ENCODE assay signal across 9 cellular contexts in genomic region chr20:57596998-57597939, GRCh38. TPM values are rescaled to one million over a fixed set of nuclear protein-coding genes. Genes with fewer than 3 reads are reported as not detected.
DNase-seq lines count a peak whose midpoint lies in the region; FAIRE-seq and TF ChIP-seq lines count a peak whose summit lies in the region.
"Had no signal": no experiment of that assay in that cellular context is flagged by ENCODE, and none has a peak within 500 bp of the region (broad histone marks: within the 10 kb centered on the region; RNA-seq: fewer than 3 reads in every experiment).

No MANE protein-coding gene starts in this region.

- 21 to 39% (median 23%) methylated on average over 22 to 39 of the region's 39 CpGs for WGBS in spleen, 5 donors

- no peak overlapping the region for H3K27ac Mint-ChIP-seq in T-helper 2 cell treated with Interferon-gamma antibody and Interleukin-4, amounts not matched to agents 5 μg/mL and 100 μg/mL, for 36 hours

- H3K4me1 ChIP-seq in KMS-11 (ENCODE audit: low read depth, poor library complexity, severe bottlenecking) (peaks cover 16% of the 10 kb centered on the region), spleen (peaks cover 0 to 44% (median 20%) of the 10 kb centered on the region in 6 donors)

- no peaks in the 10 kb centered on the region for H3K9me3 Mint-ChIP-seq in T-helper 2 cell treated with Interferon-gamma antibody and Interleukin-4, amounts not matched to agents 5 μg/mL and 100 μg/mL, for 36 hours

- no peak overlapping the region for H3K4me3 Mint-ChIP-seq in T-helper 2 cell treated with Interferon-gamma antibody and Interleukin-4, amounts not matched to agents 5 μg/mL and 100 μg/mL, for 36 hours

- no peak overlapping the region for H3K9ac ChIP-seq in KMS-11

- H3K36me3 ChIP-seq in KMS-11 (ENCODE audit: insufficient read depth) (no peaks in the 10 kb centered on the region), spleen (no peaks in the 10 kb centered on the region)

- TF ChIP-seq CTCF in KMS-11 (conservative IDR thresholded peaks at IDR 0.05; ENCODE audit: low read depth, low read length) (peak; percentile 93), spleen (IDR thresholded peaks at IDR 0.05 in 8 of 11, conservative IDR thresholded peaks at IDR 0.05 in 3 of 11) (peak; percentile 73 to 98 (median 95))

- FAIRE-seq in GM12891 (lab: Jason Lieb, UNC): peak; percentile 50

- peaks cover 6% of the 10 kb centered on the region for H3K4me1 Mint-ChIP-seq in T-helper 2 cell treated with Interferon-gamma antibody and Interleukin-4, amounts not matched to agents 5 μg/mL and 100 μg/mL, for 36 hours (ENCODE audit: low read depth)

- H3K27ac ChIP-seq in KMS-11: no peak overlapping the region
- no peak overlapping the region for H3K27ac ChIP-seq in spleen
- H3K27ac ChIP-seq: skin epidermis had no signal

- no peaks in the 10 kb centered on the region for H4K20me1 ChIP-seq in KMS-11 (ENCODE audit: insufficient read depth)

- no peaks in the 10 kb centered on the region for H3K9me3 ChIP-seq in spleen

- peak overlapping the region; percentile 49 for H3K4me2 ChIP-seq in KMS-11

- H3K4me3 ChIP-seq in KMS-11 (IDR thresholded peaks at IDR 0.05; ENCODE audit: insufficient read depth, low read depth, low read length): no peak overlapping the region
- peak overlapping the region in 3 of 8 donors; percentile 7 to 55 (median 18) for H3K4me3 ChIP-seq in spleen
- H3K4me3 ChIP-seq: skin epidermis had no signal

- intact Hi-C loops in spleen (cut with DNase I; ENCODE audit: low total_unique reads): loop anchor here (2.0 to 10.0 kb wide), 2 partner anchors 578 to 614 kb away; no protein-coding TSS in a partner anchor

- peak; percentile 94 for DNase-seq in 8988T
- peak; percentile 93 for DNase-seq in GM12891 (ENCODE audit: insufficient read length, low spot score)
- DNase-seq in T-helper 2 cell treated with Interferon-gamma antibody and Interleukin-4, amounts not matched to agents 5 μg/mL and 100 μg/mL, for 36 hours (ENCODE audit: low spot score): peak; percentile 70
- peak in 35 of 56 donors; percentile 3 to 81 (median 31) for DNase-seq in amygdala (lab: John Stamatoyannopoulos, UW)
- DNase-seq in hepatic stellate cell (ENCODE audit: low spot score): peak; percentile 78
- DNase-seq in spleen: peak; percentile 94
- DNase-seq in DMS153 treated with DMSO at 0.1 percent for 48 hours (lab: John Stamatoyannopoulos, UW; ENCODE audit: unreplicated experiment): no peak

- no peaks in the 10 kb centered on the region for H3K36me3 Mint-ChIP-seq in T-helper 2 cell treated with Interferon-gamma antibody and Interleukin-4, amounts not matched to agents 5 μg/mL and 100 μg/mL, for 36 hours (ENCODE audit: low read depth)

- peak overlapping the region; percentile 38; the same call in 1 of the 2 replicates for H2AFZ ChIP-seq in KMS-11 (ENCODE audit: low read depth)

- no peaks in the 10 kb centered on the region for H3K79me2 ChIP-seq in KMS-11 (ENCODE audit: insufficient read depth, low read depth)

- H3K27me3 Mint-ChIP-seq in T-helper 2 cell treated with Interferon-gamma antibody and Interleukin-4, amounts not matched to agents 5 μg/mL and 100 μg/mL, for 36 hours (ENCODE audit: low read depth): peaks cover 39% of the 10 kb centered on the region

- no peak for TF ChIP-seq POLR2A in GM12891 (IDR thresholded peaks at IDR 0.05; ENCODE audit: low read depth, low read length)
- no peak for TF ChIP-seq POLR2A in spleen (IDR thresholded peaks at IDR 0.05)

- H3K27me3 ChIP-seq in KMS-11 (ENCODE audit: insufficient read depth, low read depth) (no peaks in the 10 kb centered on the region), spleen (replicated peaks in 1 of 7) (peaks cover 0 to 11% (median 0%) of the 10 kb centered on the region in 7 donors)

TF ChIP-seq in GM12891, 5 proteins besides CTCF, POLR2A, EP300 and RAD21:
- TF ChIP-seq SPI1 (IDR thresholded peaks at IDR 0.05; ENCODE audit: low read depth, low read length) (no peak), POLR2AphosphoS5 (IDR thresholded peaks at IDR 0.05; ENCODE audit: low read depth, low read length) (no peak), PAX5 (IDR thresholded peaks at IDR 0.05; ENCODE audit: insufficient read depth, low read length, severe bottlenecking) (no peak), POU2F2 (IDR thresholded peaks at IDR 0.05; ENCODE audit: low read depth, low read length) (no peak), TAF1 (IDR thresholded peaks at IDR 0.05; ENCODE audit: low read depth, low read length) (no peak)

RNA-seq across cellular contexts. Expression of gene ZBP1, which starts 23.0 kb away (rescaled TPM):
- polyA plus RNA-seq in GM12891 (2012; ENCODE audit: low read depth, missing spikeins): 2.2 TPM
- total RNA-seq in spleen: 10 to 100 TPM; 11.7 to 28.4 (median 20.9) TPM
- 10 to 100 TPM in 1 of 3 donors, 1 to 10 TPM in 2; 8.6 to 11.2 (median 9.8) TPM for polyA plus RNA-seq in spleen

RNA-seq across cellular contexts. Expression of gene PCK1, which starts 36.4 kb away (rescaled TPM):
- polyA plus RNA-seq in GM12891 (2012; ENCODE audit: low read depth, missing spikeins): not detected
- under 1 TPM in 4 of 7 donors, not detected in 3; 0.17 to 0.67 (median 0.41) TPM for total RNA-seq in spleen
- under 1 TPM; 0.04 to 0.13 (median 0.05) TPM for polyA plus RNA-seq in spleen
